18 cellular contexts compared by ENCODE assay signal in genomic region chr1:103056423-103056822, GRCh38. TPM values are rescaled to one million over a fixed set of nuclear protein-coding genes. Genes with fewer than 3 reads are reported as not detected.
DNase-seq lines count a peak whose midpoint lies in the region; ATAC-seq, FAIRE-seq and TF ChIP-seq lines count a peak whose summit lies in the region.
"Had no signal": no experiment of that assay in that cellular context is flagged by ENCODE, and none has a peak within 500 bp of the region (broad histone marks: within the 10 kb centered on the region; RNA-seq: fewer than 3 reads in every experiment).

No MANE protein-coding gene starts in this region.

- no peaks in the 10 kb centered on the region for H3K4me1 ChIP-seq in SJCRH30

- no peak for FAIRE-seq in GM19239 (lab: Jason Lieb, UNC)

- no peak for TF ChIP-seq CTCF in brain microvascular endothelial cell (IDR thresholded peaks at IDR 0.05; ENCODE audit: low read depth, low read length, missing control alignments)

- H3K36me3 ChIP-seq in brain microvascular endothelial cell (replicated peaks) = no peaks in the 10 kb centered on the region
- H3K36me3 ChIP-seq in SJCRH30 = no peaks in the 10 kb centered on the region

- ATAC-seq in GM18858 (IDR thresholded peaks at IDR 0.05; ENCODE audit: unreplicated experiment) (no peak), GM21381 (IDR thresholded peaks at IDR 0.05; ENCODE audit: unreplicated experiment) (no peak)

- H3K4me3 ChIP-seq in brain microvascular endothelial cell (ENCODE audit: low read depth, low read length) (no peak overlapping the region), skeletal muscle cell (ENCODE audit: low read depth, low read length) (no peak overlapping the region), SJCRH30 (no peak overlapping the region)

- H3K9me3 ChIP-seq in SJCRH30 (replicated peaks) = no peaks in the 10 kb centered on the region

- in situ Hi-C loops in brain microvascular endothelial cell (cut with HindIII; ENCODE audit: low pct_ligation_motif_present, low sequenced_read_pairs) = no loop called here

- H3K27ac ChIP-seq in brain microvascular endothelial cell (peak overlapping the region; percentile 42), SJCRH30 (no peak overlapping the region)
- H3K27ac ChIP-seq: HL-60, RWPE1 had no signal

- peak; percentile 25 for DNase-seq in MV-4-11 (lab: John Stamatoyannopoulos, UW)
- DNase-seq in brain microvascular endothelial cell = peak; percentile 28
- DNase-seq in fibroblast of the conjunctiva (ENCODE audit: low read depth) = peak; percentile 51
- peak; percentile 83 for DNase-seq in skeletal muscle cell (ENCODE audit: low read depth)
- DNase-seq in GM19239 (ENCODE audit: insufficient read length, low spot score) = no peak
- no peak for DNase-seq in SJCRH30
- DNase-seq: ACHN; Calu3; CD4-positive, CD25-positive, alpha-beta regulatory T cell; GOT3; NCI-H1092; NCI-H1694; NCI-H2107; NCI-H345 had no signal

- H3K27me3 ChIP-seq in brain microvascular endothelial cell (replicated peaks) (no peaks in the 10 kb centered on the region), SJCRH30 (peaks cover 3% of the 10 kb centered on the region; the same call in 1 of the 2 replicates)

RNA-seq across cellular contexts. Expression of gene COL11A1, which starts 51.9 kb away (rescaled TPM):
- total RNA-seq in SJCRH30 (2014; rRNA removed; shearing (Covaris generic)) = 0.35 TPM in 1 of 2 replicates, not detected in the other
- total RNA-seq: Calu3; CD4-positive, CD25-positive, alpha-beta regulatory T cell had no signal

Comparison
In these comparisons a context has a peak if more than half of its experiments do, and no peak if none do; other contexts are left out.
1. DNase-seq: peak in MV-4-11 (single experiment), brain microvascular endothelial cell (single experiment), fibroblast of the conjunctiva (single experiment) and skeletal muscle cell (single experiment); none in GM19239 (single experiment) and SJCRH30 (0 of 2).